1 cellular context compared by ENCODE assay signal in genomic region chr1:143945253-143945652, GRCh38. TPM values are rescaled to one million over a fixed set of nuclear protein-coding genes. Genes with fewer than 3 reads are reported as not detected.
"Had no signal": no experiment of that assay in that cellular context is flagged by ENCODE, and none has a peak within 500 bp of the region (broad histone marks: within the 10 kb centered on the region; RNA-seq: fewer than 3 reads in every experiment).

No MANE protein-coding gene starts in this region.

RNA-seq across cellular contexts. Expression of gene FAM72C, which starts 26.5 kb away (rescaled TPM):
- total RNA-seq: HT-29 had no signal
